9 cellular contexts compared by ENCODE assay signal in the genomic region with DNA sequence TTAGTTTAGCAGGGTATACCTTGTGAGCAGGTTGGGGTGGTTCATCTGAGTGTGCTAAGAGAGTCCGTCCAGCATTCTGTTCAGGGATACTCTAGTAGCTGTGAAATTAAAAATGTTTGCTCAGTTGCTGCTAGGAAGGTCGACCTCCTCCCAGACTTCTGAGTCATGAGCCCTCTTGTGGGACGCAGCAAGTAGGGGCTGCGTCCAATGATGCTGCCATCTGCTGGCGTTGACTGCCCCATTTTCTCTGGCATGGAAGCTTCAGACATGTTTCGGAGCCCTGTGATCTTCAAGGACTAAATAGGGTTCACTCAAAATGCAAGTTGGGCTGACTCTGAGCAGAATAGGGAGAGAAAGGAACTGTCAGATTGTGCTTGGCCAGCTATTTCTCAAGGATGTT.
DNase-seq lines count a peak whose midpoint lies in the region; ATAC-seq and TF ChIP-seq lines count a peak whose summit lies in the region.
"Had no signal": no experiment of that assay in that cellular context is flagged by ENCODE, and none has a peak within 500 bp of the region (broad histone marks: within the 10 kb centered on the region; RNA-seq: fewer than 3 reads in every experiment).

No MANE protein-coding gene starts in this region.

- H3K36me3 ChIP-seq in effector memory CD4-positive, alpha-beta T cell (ENCODE audit: control insufficient read depth, insufficient read depth, low read length), result no peaks in the 10 kb centered on the region
- no peaks in the 10 kb centered on the region for H3K36me3 ChIP-seq in aorta (ENCODE audit: control insufficient read depth in 1 of 2, insufficient read depth in 2 of 2, low read length in 1 of 2)

- DNase-seq in EH (ENCODE audit: low read depth) (peak; percentile 54), SW480 (ENCODE audit: low spot score) (peak; percentile 28), nephron progenitor cell (peak; percentile 31), aorta (peak; percentile 72 to 75), posterior vena cava (ENCODE audit: low spot score) (no peak)
- peak in 2 of 3 donors; percentile 2 to 5 for DNase-seq in effector memory CD4-positive, alpha-beta T cell

- H3K27ac Mint-ChIP-seq in nephron progenitor cell, result no peak overlapping the region
- H3K27ac Mint-ChIP-seq: stimulated activated naive CD8-positive, alpha-beta T cell treated with anti-CD3 and anti-CD28 coated beads, Interleukin-15, Interleukin-2, amounts not matched to agents 100 ng/mL and 50 ng/mL, for 24 hours had no signal

- ATAC-seq in HG02623 (IDR thresholded peaks at IDR 0.05; ENCODE audit: unreplicated experiment) (peak; percentile 60), aorta (ENCODE audit: low FRiP score) (no peak), GM19324 (IDR thresholded peaks at IDR 0.05; ENCODE audit: low FRiP score, unreplicated experiment) (no peak)

- peak; percentile 38 for TF ChIP-seq CTCF in nephron progenitor cell (IDR thresholded peaks at IDR 0.05)

- H3K36me3 Mint-ChIP-seq in nephron progenitor cell (ENCODE audit: low read depth), result no peaks in the 10 kb centered on the region

- H3K4me1 ChIP-seq in effector memory CD4-positive, alpha-beta T cell (ENCODE audit: control insufficient read depth, insufficient read depth, low read length, poor library complexity, severe bottlenecking), result no peaks in the 10 kb centered on the region
- H3K4me1 ChIP-seq in aorta (ENCODE audit: control insufficient read depth in 1 of 2, insufficient read depth in 2 of 2, low read length in 2 of 2), result no peaks in the 10 kb centered on the region

- H3K9me3 ChIP-seq in effector memory CD4-positive, alpha-beta T cell (ENCODE audit: control insufficient read depth, low read length), result no peaks in the 10 kb centered on the region
- H3K9me3 ChIP-seq in aorta (ENCODE audit: control insufficient read depth, low read length), result peaks cover 4% of the 10 kb centered on the region

- intact Hi-C loops in aorta (cut with DNase I) (loop anchor here in 1 of 2 donors (10.0 kb wide), 3 partner anchors 226 to 786 kb away; no protein-coding TSS in a partner anchor), posterior vena cava (cut with DNase I) (no loop called here)

- peaks cover 31% of the 10 kb centered on the region for H3K9me3 Mint-ChIP-seq in nephron progenitor cell
- H3K9me3 Mint-ChIP-seq: stimulated activated naive CD8-positive, alpha-beta T cell treated with anti-CD3 and anti-CD28 coated beads, Interleukin-15, Interleukin-2, amounts not matched to agents 100 ng/mL and 50 ng/mL, for 24 hours had no signal

- H3K4me3 ChIP-seq in effector memory CD4-positive, alpha-beta T cell (ENCODE audit: insufficient read depth, low read depth, low read length, poor library complexity, severe bottlenecking), result no peak overlapping the region
- H3K4me3 ChIP-seq in aorta (ENCODE audit: low read length in 2 of 2), result no peak overlapping the region

- no peak overlapping the region for H3K4me3 Mint-ChIP-seq in nephron progenitor cell
- H3K4me3 Mint-ChIP-seq: stimulated activated naive CD8-positive, alpha-beta T cell treated with anti-CD3 and anti-CD28 coated beads, Interleukin-15, Interleukin-2, amounts not matched to agents 100 ng/mL and 50 ng/mL, for 24 hours had no signal

- no peaks in the 10 kb centered on the region for H3K4me1 Mint-ChIP-seq in nephron progenitor cell

- H3K27me3 Mint-ChIP-seq in nephron progenitor cell (ENCODE audit: low read depth, poor library complexity), result peaks cover 7% of the 10 kb centered on the region
- H3K27me3 Mint-ChIP-seq: stimulated activated naive CD8-positive, alpha-beta T cell treated with anti-CD3 and anti-CD28 coated beads, Interleukin-15, Interleukin-2, amounts not matched to agents 100 ng/mL and 50 ng/mL, for 24 hours had no signal

- no peak overlapping the region for H3K27ac ChIP-seq in effector memory CD4-positive, alpha-beta T cell (ENCODE audit: insufficient read depth, low read length, poor library complexity, severe bottlenecking)
- H3K27ac ChIP-seq in aorta (ENCODE audit: low read depth in 1 of 2, low read length in 2 of 2), result no peak overlapping the region

- H3K27me3 ChIP-seq in effector memory CD4-positive, alpha-beta T cell (replicated peaks; ENCODE audit: control insufficient read depth, insufficient read depth, low read length, poor library complexity, severe bottlenecking), result peaks cover 3% of the 10 kb centered on the region
- no peaks in the 10 kb centered on the region for H3K27me3 ChIP-seq in aorta (ENCODE audit: control insufficient read depth in 1 of 2, insufficient read depth in 2 of 2, low read length in 1 of 2)

- WGBS in aorta, 2 donors, result 45 to 51% methylated on average over 6 of the region's 6 CpGs
